ENCODE assay signal across 8 cellular contexts in genomic region chr18:45688834-45689233, GRCh38. TPM values are rescaled to one million over a fixed set of nuclear protein-coding genes. Genes with fewer than 3 reads are reported as not detected.
DNase-seq lines count a peak whose midpoint lies in the region; ATAC-seq and TF ChIP-seq lines count a peak whose summit lies in the region.

No MANE protein-coding gene starts in this region.

- DNase-seq in GM13976 (ENCODE audit: low spot score) (peak; percentile 51), MG63 (no peak), HEK293T (ENCODE audit: extremely low spot score) (no peak), right cardiac atrium (no peak), posterior cingulate gyrus (no peak)
- DNase-seq in activated naive CD4-positive, alpha-beta T cell treated with Interleukin-2 at 50 U/mL for 16 hours, result peak; percentile 60
- peak; percentile 63 for DNase-seq in stimulated activated CD4-positive, alpha-beta T cell treated with anti-CD3 and anti-CD28 coated beads, Interleukin-4, amount 100 ng/mL, for 24 hours

- peaks cover 26% of the 10 kb centered on the region for H3F3A ChIP-seq in SU-DHL-6 (ENCODE audit: insufficient read depth)

- intact Hi-C loops in right cardiac atrium (cut with DNase I), result loop anchor here in 3 of 4 donors (10.0 kb wide), 3 partner anchors 166 to 286 kb away; no protein-coding TSS in a partner anchor
- intact Hi-C loops in posterior cingulate gyrus (cut with DNase I), result no loop called here

- TF ChIP-seq CTCF in GM13976 (IDR thresholded peaks at IDR 0.05; ENCODE audit: borderline replicate concordance, control extremely low read depth, extremely low read depth, insufficient read depth, missing control alignments), result no peak
- no peak for TF ChIP-seq CTCF in SU-DHL-6 (IDR thresholded peaks at IDR 0.05; ENCODE audit: insufficient read depth, low read length, poor library complexity, severe bottlenecking)

- CTCF ChIA-PET in HEK293T (lab: Yijun Ruan, JAX), result interaction anchor here (1.8 kb wide), 1 partner anchor 24 kb away, joined by 6 read pairs; no protein-coding TSS in a partner anchor

- peak overlapping the region; percentile 57 for H3K9ac ChIP-seq in SU-DHL-6 (ENCODE audit: low read length)

- no peaks in the 10 kb centered on the region for H4K20me1 ChIP-seq in SU-DHL-6 (ENCODE audit: low read depth, low read length)

- H3K9me3 ChIP-seq in SU-DHL-6 (ENCODE audit: insufficient read depth, low read length) (no peaks in the 10 kb centered on the region), MG63 (peaks cover 14% of the 10 kb centered on the region), right cardiac atrium (ENCODE audit: control insufficient read depth, low read length) (no peaks in the 10 kb centered on the region)

- in situ Hi-C loops in GM13976 (cut with MboI; ENCODE audit: low sequenced_read_pairs, unreplicated experiment), result no loop called here

- no peak for ATAC-seq in right cardiac atrium

- no peaks in the 10 kb centered on the region for H3K36me3 ChIP-seq in SU-DHL-6 (ENCODE audit: low read length)
- H3K36me3 ChIP-seq in MG63, result no peaks in the 10 kb centered on the region

- POLR2A ChIA-PET in HEK293T (lab: Yijun Ruan, JAX), result no interaction called here

- WGBS in right cardiac atrium, result 73% methylated on average over 4 of the region's 4 CpGs

- no peaks in the 10 kb centered on the region for H3K79me2 ChIP-seq in SU-DHL-6 (ENCODE audit: insufficient read depth, low read length)

- H3K4me3 ChIP-seq in SU-DHL-6 (ENCODE audit: insufficient read depth, low read length, poor library complexity, severe bottlenecking) (peak overlapping the region; percentile 35), MG63 (no peak overlapping the region), right cardiac atrium (ENCODE audit: low read length) (no peak overlapping the region)

- H3K9me2 ChIP-seq in SU-DHL-6 (replicated peaks; ENCODE audit: insufficient read depth, low read length), result no peaks in the 10 kb centered on the region

- H3K27me3 ChIP-seq in SU-DHL-6 (ENCODE audit: low read length) (no peaks in the 10 kb centered on the region), MG63 (no peaks in the 10 kb centered on the region), right cardiac atrium (ENCODE audit: control insufficient read depth, insufficient read depth) (no peaks in the 10 kb centered on the region)

- H3K4me1 ChIP-seq in right cardiac atrium (ENCODE audit: control insufficient read depth, insufficient read depth, low read length), result no peaks in the 10 kb centered on the region

- H3K27ac ChIP-seq in SU-DHL-6 (ENCODE audit: low read depth, low read length) (peak overlapping the region; percentile 95), right cardiac atrium (ENCODE audit: low read length) (no peak overlapping the region)

- H3K4me2 ChIP-seq in SU-DHL-6 (ENCODE audit: low read depth, low read length, poor library complexity, severe bottlenecking), result peak overlapping the region; percentile 78

- peak overlapping the region; percentile 64 for H2AFZ ChIP-seq in SU-DHL-6 (ENCODE audit: low read depth, low read length, severe bottlenecking)

TF ChIP-seq in HEK293T, 16 proteins besides CTCF, POLR2A, EP300 and RAD21:
- no peak for TF ChIP-seq SUZ12 (IDR thresholded peaks at IDR 0.05)
- TF ChIP-seq ELF4 (IDR thresholded peaks at IDR 0.05), result no peak
- TF ChIP-seq ZNF384 (IDR thresholded peaks at IDR 0.05), result no peak
- TF ChIP-seq TARDBP (IDR thresholded peaks at IDR 0.05), result no peak
- TF ChIP-seq NFRKB (IDR thresholded peaks at IDR 0.05), result no peak
- no peak for TF ChIP-seq FOXK2 (IDR thresholded peaks at IDR 0.05)
- TF ChIP-seq HDGF (IDR thresholded peaks at IDR 0.05; ENCODE audit: borderline replicate concordance), result no peak
- no peak for TF ChIP-seq ARNT (IDR thresholded peaks at IDR 0.05)
- TF ChIP-seq SP1 (IDR thresholded peaks at IDR 0.05), result no peak
- TF ChIP-seq LEF1 (IDR thresholded peaks at IDR 0.05; ENCODE audit: borderline replicate concordance), result no peak
- TF ChIP-seq FOXM1 (IDR thresholded peaks at IDR 0.05; ENCODE audit: borderline replicate concordance), result no peak
- no peak for TF ChIP-seq BHLHE40 (IDR thresholded peaks at IDR 0.05; ENCODE audit: borderline replicate concordance)
- TF ChIP-seq FOXA1 (IDR thresholded peaks at IDR 0.05), result no peak
- no peak for TF ChIP-seq CTBP1 (IDR thresholded peaks at IDR 0.05; ENCODE audit: borderline replicate concordance)
- TF ChIP-seq L3MBTL2 (conservative IDR thresholded peaks at IDR 0.05), result no peak
- TF ChIP-seq PKNOX1 (IDR thresholded peaks at IDR 0.05), result no peak

RNA-seq across cellular contexts. Expression of gene SLC14A1, which starts 35.1 kb away (rescaled TPM):
- 35.8 and 40.0 TPM in 2 replicates for total RNA-seq in MG63 (2014; rRNA removed; shearing (Covaris generic); ENCODE audit: low replicate concordance)
- total RNA-seq in right cardiac atrium, result 10 to 100 TPM in 1 of 4 donors, 1 to 10 TPM in 3; 5.2 to 15.7 (median 8.9) TPM
- 11.5 TPM for polyA plus RNA-seq in right cardiac atrium

Comparison
In these comparisons a context has a peak if more than half of its experiments do, and no peak if none do; other contexts are left out.
1. DNase-seq: peak in GM13976 (single experiment), activated naive CD4-positive, alpha-beta T cell treated with Interleukin-2 at 50 U/mL for 16 hours (single experiment) and stimulated activated CD4-positive, alpha-beta T cell treated with anti-CD3 and anti-CD28 coated beads, Interleukin-4, amount 100 ng/mL, for 24 hours (single experiment); none in MG63 (single experiment), HEK293T (single experiment), right cardiac atrium (0 of 3) and posterior cingulate gyrus (0 of 10).